Comparison of ENCODE assay signal across 19 cellular contexts in the genomic region with DNA sequence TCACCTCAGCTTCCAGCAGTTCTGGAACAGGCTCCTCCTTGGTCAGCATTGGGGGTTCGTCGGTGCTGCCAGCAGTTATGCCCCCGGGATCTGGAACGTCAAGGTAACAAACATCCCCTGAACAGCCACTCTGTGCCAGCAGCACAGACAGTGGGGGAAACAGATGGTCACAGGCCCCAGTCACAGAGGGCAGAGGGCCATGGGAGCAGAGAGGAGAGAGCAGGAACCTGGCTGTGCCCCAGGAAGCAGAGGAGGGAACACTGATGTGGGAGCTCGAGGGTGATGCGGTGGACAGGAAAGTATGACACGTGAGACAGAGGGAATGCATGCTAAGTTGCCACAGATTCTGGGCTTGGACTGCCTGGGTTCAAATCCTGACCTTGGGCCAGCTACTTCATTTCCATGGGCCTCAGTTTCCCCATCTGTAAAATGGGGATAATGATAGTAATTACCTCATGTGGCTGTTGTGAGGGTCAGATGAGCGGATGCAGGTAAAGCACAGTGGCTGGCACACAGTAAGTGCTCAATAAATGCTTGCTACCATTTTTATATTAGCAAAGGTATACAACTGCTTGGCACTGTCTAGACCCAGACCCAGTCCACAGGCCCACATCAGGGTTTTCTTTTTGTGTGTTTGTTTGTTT. TPM values are rescaled to one million over a fixed set of nuclear protein-coding genes. Genes with fewer than 3 reads are reported as not detected.
DNase-seq lines count a peak whose midpoint lies in the region; ATAC-seq and TF ChIP-seq lines count a peak whose summit lies in the region.
"Had no signal": no experiment of that assay in that cellular context is flagged by ENCODE, and none has a peak within 500 bp of the region (broad histone marks: within the 10 kb centered on the region; RNA-seq: fewer than 3 reads in every experiment).

No MANE protein-coding gene starts in this region.

- H3K36me3 Mint-ChIP-seq in activated naive CD4-positive, alpha-beta T cell treated with anti-CD3 and anti-CD28 coated beads, Interleukin-2, amount 50 U/mL, for 72 hours, result peaks cover 13 to 15% of the 10 kb centered on the region in 2 donors
- peaks cover 82% of the 10 kb centered on the region for H3K36me3 Mint-ChIP-seq in activated T-helper 17 cell treated with anti-CD3 and anti-CD28 coated beads, Interleukin-2, amount 50 U/mL, for 72 hours (ENCODE audit: low read depth)

- no peak overlapping the region for H3K4me3 ChIP-seq in gastroesophageal sphincter
- no peak overlapping the region for H3K4me3 ChIP-seq in sigmoid colon

- H3K4me1 Mint-ChIP-seq in activated T-helper 17 cell treated with anti-CD3 and anti-CD28 coated beads, Interleukin-2, amount 50 U/mL, for 72 hours, result peaks cover 21% of the 10 kb centered on the region

- H3K9me3 ChIP-seq in gastroesophageal sphincter (no peaks in the 10 kb centered on the region), sigmoid colon (no peaks in the 10 kb centered on the region)
- H3K9me3 ChIP-seq: BE2C had no signal

- ATAC-seq in activated naive CD4-positive, alpha-beta T cell treated with anti-CD3 and anti-CD28 coated beads, Interleukin-2, amount 50 U/mL, for 72 hours, result no peak
- no peak for ATAC-seq in activated T-helper 17 cell treated with anti-CD3 and anti-CD28 coated beads, Interleukin-2, amount 50 U/mL, for 72 hours (replicated peaks)
- peak; percentile 22 for ATAC-seq in gastroesophageal sphincter
- ATAC-seq in esophagus mucosa, result no peak
- ATAC-seq: CD8-positive, alpha-beta T cell; Right ventricle myocardium inferior had no signal

- no peaks in the 10 kb centered on the region for H3K9me3 Mint-ChIP-seq in activated naive CD4-positive, alpha-beta T cell treated with anti-CD3 and anti-CD28 coated beads, Interleukin-2, amount 50 U/mL, for 72 hours
- H3K9me3 Mint-ChIP-seq in activated T-helper 17 cell treated with anti-CD3 and anti-CD28 coated beads, Interleukin-2, amount 50 U/mL, for 72 hours, result no peaks in the 10 kb centered on the region
- H3K9me3 Mint-ChIP-seq: CD8-positive, alpha-beta T cell had no signal

- POLR2A ChIA-PET in HEK293T (lab: Yijun Ruan, JAX), result interaction anchor here (1.2 to 4.6 kb wide), 2 partner anchors 14 to 41 kb away, joined by 3 to 21 read pairs; no protein-coding TSS in a partner anchor

- CTCF ChIA-PET in HEK293T (lab: Yijun Ruan, JAX), result interaction anchor here (0.8 kb wide), 1 partner anchor 28 kb away, joined by 3 read pairs; no protein-coding TSS in a partner anchor

- H3K4me3 Mint-ChIP-seq in activated T-helper 17 cell treated with anti-CD3 and anti-CD28 coated beads, Interleukin-2, amount 50 U/mL, for 72 hours, result no peak overlapping the region
- H3K4me3 Mint-ChIP-seq: CD8-positive, alpha-beta T cell had no signal

- WGBS in gastroesophageal sphincter (ENCODE audit: low coverage in 1 of 2), 2 donors, result 86 to 89% methylated on average over 3 to 4 of the region's 8 CpGs
- WGBS in sigmoid colon, 2 donors, result 90 to 92% methylated on average over 8 of the region's 8 CpGs

- no peak for DNase-seq in activated naive CD4-positive, alpha-beta T cell treated with anti-CD3 and anti-CD28 coated beads, Interleukin-2, amount 50 U/mL, for 72 hours (ENCODE audit: low spot score in 2 of 2)
- DNase-seq in activated naive CD4-positive, alpha-beta T cell treated with Interleukin-2 at 50 U/mL for 16 hours, result no peak
- DNase-seq in sigmoid colon, result peak; percentile 65
- DNase-seq in erythroblast (lab: John Stamatoyannopoulos, UW), result no peak
- no peak for DNase-seq in HEK293T (ENCODE audit: extremely low spot score)
- DNase-seq: BE2C; CD8-positive, alpha-beta T cell; DMS153; EL; MM.1S; NCI-H1105 treated with DMSO at 0.1 percent for 48 hours; NCI-H187; NCI-H446 treated with DMSO at 0.1 percent for 48 hours; NCI-H774 had no signal

- H3K36me3 ChIP-seq in gastroesophageal sphincter, result peaks cover 0 to 86% of the 10 kb centered on the region in 2 donors
- H3K36me3 ChIP-seq in sigmoid colon, result peaks cover 18 to 72% (median 25%) of the 10 kb centered on the region in 4 donors

- no peaks in the 10 kb centered on the region for H3K27me3 Mint-ChIP-seq in activated T-helper 17 cell treated with anti-CD3 and anti-CD28 coated beads, Interleukin-2, amount 50 U/mL, for 72 hours

- TF ChIP-seq EP300 in gastroesophageal sphincter (IDR thresholded peaks at IDR 0.05), result no peak
- no peak for TF ChIP-seq EP300 in sigmoid colon (IDR thresholded peaks at IDR 0.05)

- no peak overlapping the region for H3K27ac ChIP-seq in gastroesophageal sphincter
- no peak overlapping the region for H3K27ac ChIP-seq in sigmoid colon
- H3K27ac ChIP-seq: KMS-11 had no signal

- H3K4me1 ChIP-seq in gastroesophageal sphincter (peaks cover 0 to 14% (median 9%) of the 10 kb centered on the region in 3 donors), sigmoid colon (peaks cover 0 to 15% (median 12%) of the 10 kb centered on the region in 4 donors)
- H3K4me1 ChIP-seq: BE2C had no signal

- H3K27me3 ChIP-seq in gastroesophageal sphincter (no peaks in the 10 kb centered on the region), sigmoid colon (no peaks in the 10 kb centered on the region)
- H3K27me3 ChIP-seq: BE2C had no signal

- TF ChIP-seq POLR2A in gastroesophageal sphincter (IDR thresholded peaks at IDR 0.05) (no peak), sigmoid colon (IDR thresholded peaks at IDR 0.05) (no peak), erythroblast (IDR thresholded peaks at IDR 0.05; ENCODE audit: low read length) (no peak)

- TF ChIP-seq CTCF in gastroesophageal sphincter (IDR thresholded peaks at IDR 0.05) (no peak), sigmoid colon (IDR thresholded peaks at IDR 0.05) (no peak)

- intact Hi-C loops in sigmoid colon (cut with DNase I), result no loop called here

- peak overlapping the region; percentile 40 to 48 for H3K27ac Mint-ChIP-seq in activated naive CD4-positive, alpha-beta T cell treated with anti-CD3 and anti-CD28 coated beads, Interleukin-2, amount 50 U/mL, for 72 hours
- H3K27ac Mint-ChIP-seq in activated T-helper 17 cell treated with anti-CD3 and anti-CD28 coated beads, Interleukin-2, amount 50 U/mL, for 72 hours, result peak overlapping the region; percentile 69
- H3K27ac Mint-ChIP-seq: CD8-positive, alpha-beta T cell had no signal

TF ChIP-seq in HEK293T, 16 proteins besides CTCF, POLR2A, EP300 and RAD21:
- no peak for TF ChIP-seq ZNF384 (IDR thresholded peaks at IDR 0.05)
- TF ChIP-seq SUZ12 (IDR thresholded peaks at IDR 0.05), result no peak
- TF ChIP-seq BHLHE40 (IDR thresholded peaks at IDR 0.05; ENCODE audit: borderline replicate concordance), result no peak
- no peak for TF ChIP-seq SP1 (IDR thresholded peaks at IDR 0.05)

RNA-seq across cellular contexts. Expression of a gene that starts 4.9 kb away (rescaled TPM):
- total RNA-seq in activated naive CD4-positive, alpha-beta T cell treated with anti-CD3 and anti-CD28 coated beads, Interleukin-2, amount 50 U/mL, for 72 hours, result 10 to 100 TPM; 27.3 to 45.9 TPM
- 10 to 100 TPM; 34.1 to 39.3 TPM for total RNA-seq in activated T-helper 17 cell treated with anti-CD3 and anti-CD28 coated beads, Interleukin-2, amount 50 U/mL, for 72 hours
- 10 to 100 TPM; 39.2 to 48.7 (median 42.0) TPM for total RNA-seq in gastroesophageal sphincter
- total RNA-seq in sigmoid colon, result 10 to 100 TPM; 45.7 to 63.1 (median 55.2) TPM
- polyA plus RNA-seq in sigmoid colon, result 10 to 100 TPM; 27.9 to 42.0 (median 30.7) TPM
- total RNA-seq in esophagus mucosa, result 30.5 TPM

RNA-seq across cellular contexts. Expression of a gene that starts 7.4 kb away (rescaled TPM):
- total RNA-seq in activated naive CD4-positive, alpha-beta T cell treated with anti-CD3 and anti-CD28 coated beads, Interleukin-2, amount 50 U/mL, for 72 hours, result under 1 TPM; 0.29 to 0.96 TPM
- total RNA-seq in activated T-helper 17 cell treated with anti-CD3 and anti-CD28 coated beads, Interleukin-2, amount 50 U/mL, for 72 hours, result under 1 TPM; 0.15 to 0.26 TPM
- total RNA-seq in gastroesophageal sphincter (10 to 100 TPM in 1 of 4 donors, 1 to 10 TPM in 3; 5.1 to 14.6 (median 6.2) TPM), sigmoid colon (1 to 10 TPM; 2.3 to 6.9 (median 4.9) TPM), esophagus mucosa (2.3 TPM)
- 1 to 10 TPM in 2 of 3 donors, under 1 TPM in 1; 0.46 to 3.6 (median 1.5) TPM for polyA plus RNA-seq in sigmoid colon
- total RNA-seq: CD8-positive, alpha-beta T cell had no signal

RNA-seq across cellular contexts. Expression of a gene that starts 34.4 kb away (rescaled TPM):
- total RNA-seq in activated naive CD4-positive, alpha-beta T cell treated with anti-CD3 and anti-CD28 coated beads, Interleukin-2, amount 50 U/mL, for 72 hours, result 10 to 100 TPM; 24.4 to 36.4 TPM
- total RNA-seq in activated T-helper 17 cell treated with anti-CD3 and anti-CD28 coated beads, Interleukin-2, amount 50 U/mL, for 72 hours, result 10 to 100 TPM; 32.2 to 40.7 TPM
- 10 to 100 TPM in 3 of 4 donors, 1 to 10 TPM in 1; 10.0 to 23.5 (median 11.9) TPM for total RNA-seq in gastroesophageal sphincter
- total RNA-seq in sigmoid colon, result 10 to 100 TPM in 3 of 4 donors, 1 to 10 TPM in 1; 7.9 to 18.3 (median 13.0) TPM
- polyA plus RNA-seq in sigmoid colon, result 10 to 100 TPM in 1 of 3 donors, 1 to 10 TPM in 2; 3.0 to 32.7 (median 8.3) TPM
- total RNA-seq in esophagus mucosa, result 19.2 TPM

RNA-seq across cellular contexts. Expression of a gene that starts 59.9 kb away (rescaled TPM):
- total RNA-seq in activated naive CD4-positive, alpha-beta T cell treated with anti-CD3 and anti-CD28 coated beads, Interleukin-2, amount 50 U/mL, for 72 hours, result 10 to 100 TPM in 1 of 2 donors, 1 to 10 TPM in 1; 7.3 to 17.1 TPM
- total RNA-seq in activated T-helper 17 cell treated with anti-CD3 and anti-CD28 coated beads, Interleukin-2, amount 50 U/mL, for 72 hours, result 10 to 100 TPM; 12.4 to 25.8 TPM
- 10 to 100 TPM; 23.7 to 51.5 (median 40.0) TPM for total RNA-seq in gastroesophageal sphincter
- 10 to 100 TPM; 33.3 to 43.3 (median 40.5) TPM for total RNA-seq in sigmoid colon
- 10 to 100 TPM in 2 of 3 donors, 1 to 10 TPM in 1; 8.6 to 16.1 (median 15.6) TPM for polyA plus RNA-seq in sigmoid colon
- 9.8 TPM for total RNA-seq in esophagus mucosa
